In genomic region chr9:105171589-105171988, GRCh38 we compare ENCODE assay signal across 31 cellular contexts.
"Had no signal": no experiment of that assay in that cellular context is flagged by ENCODE, and none has a peak within 500 bp of the region (broad histone marks: within the 10 kb centered on the region; RNA-seq: fewer than 3 reads in every experiment).

No MANE protein-coding gene starts in this region.

- DNase-seq: dorsolateral prefrontal cortex; effector CD4-positive, alpha-beta T cell; heart right ventricle; hippocampal formation; immature natural killer cell; islet precursor cell; kidney glomerular epithelial cell; left colon; left ventricle myocardium inferior; lower lobe of right lung; mucosa of descending colon; naive B cell; pancreas; right lobe of liver; stimulated activated CD4-positive, alpha-beta T cell treated with anti-CD3 and anti-CD28 coated beads, Interleukin-2, amount 100 ng/mL, for 24 hours; stimulated activated CD4-positive, alpha-beta T cell treated with anti-CD3 and anti-CD28 coated beads, Interleukin-4, amount 100 ng/mL, for 24 hours; stimulated activated naive CD8-positive, alpha-beta T cell treated with anti-CD3 and anti-CD28 coated beads, Interleukin-15, Interleukin-2, amounts not matched to agents 100 U/mL and 50 U/mL, for 24 hours; upper lobe of right lung; uterus had no signal

- H3K27me3 ChIP-seq: dorsolateral prefrontal cortex, gastroesophageal sphincter, heart right ventricle, neutrophil, pancreas, right lobe of liver, tibial nerve, upper lobe of right lung, uterus had no signal

- H3K36me3 ChIP-seq: gastroesophageal sphincter, heart right ventricle, left ventricle myocardium inferior, lower lobe of right lung, neutrophil, pancreas, right lobe of liver, thoracic aorta, tibial nerve, upper lobe of right lung, uterus had no signal

- FAIRE-seq: colon, pancreas had no signal

- H3K36me3 Mint-ChIP-seq: immature natural killer cell; mesothelial cell of epicardium; naive B cell; natural killer cell treated with Interleukin-12 subunit alpha and Interleukin-12 subunit beta and Interleukin-15 and Interleukin-18, amount 100 ng/mL, for 72 hours; stimulated activated memory B cell treated with anti-CD40 and anti-IgM and Interleukin-4, amounts not matched to agents 10 μg/mL and 1 μg/mL and 100 μg/mL, for 72 hours had no signal

- H3K9me3 Mint-ChIP-seq: immature natural killer cell; mesothelial cell of epicardium; naive B cell; natural killer cell treated with Interleukin-12 subunit alpha and Interleukin-12 subunit beta and Interleukin-15 and Interleukin-18, amount 100 ng/mL, for 72 hours; neural crest cell; stimulated activated memory B cell treated with anti-CD40 and anti-IgM and Interleukin-4, amounts not matched to agents 10 μg/mL and 1 μg/mL and 100 μg/mL, for 72 hours had no signal

- H3K4me3 ChIP-seq: dorsolateral prefrontal cortex, gastroesophageal sphincter, heart right ventricle, left ventricle myocardium inferior, lower lobe of right lung, mucosa of descending colon, pancreas, right lobe of liver, smooth muscle cell, thoracic aorta, tibial nerve, upper lobe of right lung, uterus had no signal

- H3K4me1 Mint-ChIP-seq: immature natural killer cell; naive B cell; neural crest cell; stimulated activated memory B cell treated with anti-CD40 and anti-IgM and Interleukin-4, amounts not matched to agents 10 μg/mL and 1 μg/mL and 100 μg/mL, for 72 hours had no signal

- H3K4me2 ChIP-seq: smooth muscle cell had no signal

- H3K9me3 ChIP-seq: gastroesophageal sphincter, left ventricle myocardium inferior, lower lobe of right lung, mucosa of descending colon, neutrophil, pancreas, right lobe of liver, thoracic aorta, tibial nerve, upper lobe of right lung, uterus had no signal

- H3K27ac Mint-ChIP-seq: immature natural killer cell; mesothelial cell of epicardium; natural killer cell treated with Interleukin-12 subunit alpha and Interleukin-12 subunit beta and Interleukin-15 and Interleukin-18, amount 100 ng/mL, for 72 hours; progenitor cell of endocrine pancreas; stimulated activated memory B cell treated with anti-CD40 and anti-IgM and Interleukin-4, amounts not matched to agents 10 μg/mL and 1 μg/mL and 100 μg/mL, for 72 hours had no signal

- H3K4me3 Mint-ChIP-seq: immature natural killer cell; mesothelial cell of epicardium; naive B cell; natural killer cell treated with Interleukin-12 subunit alpha and Interleukin-12 subunit beta and Interleukin-15 and Interleukin-18, amount 100 ng/mL, for 72 hours; neural crest cell; stimulated activated memory B cell treated with anti-CD40 and anti-IgM and Interleukin-4, amounts not matched to agents 10 μg/mL and 1 μg/mL and 100 μg/mL, for 72 hours had no signal

- H3K27ac ChIP-seq: dorsolateral prefrontal cortex, epithelial cell of prostate, gastroesophageal sphincter, left ventricle myocardium inferior, lower lobe of right lung, neutrophil, pancreas, right lobe of liver, thoracic aorta, tibial nerve, upper lobe of right lung, uterus had no signal

- H3K4me1 ChIP-seq: gastroesophageal sphincter, lower lobe of right lung, pancreas, right lobe of liver, tibial nerve, upper lobe of right lung, uterus had no signal
